Comparison of ENCODE assay signal across 20 cellular contexts in the genomic region with DNA sequence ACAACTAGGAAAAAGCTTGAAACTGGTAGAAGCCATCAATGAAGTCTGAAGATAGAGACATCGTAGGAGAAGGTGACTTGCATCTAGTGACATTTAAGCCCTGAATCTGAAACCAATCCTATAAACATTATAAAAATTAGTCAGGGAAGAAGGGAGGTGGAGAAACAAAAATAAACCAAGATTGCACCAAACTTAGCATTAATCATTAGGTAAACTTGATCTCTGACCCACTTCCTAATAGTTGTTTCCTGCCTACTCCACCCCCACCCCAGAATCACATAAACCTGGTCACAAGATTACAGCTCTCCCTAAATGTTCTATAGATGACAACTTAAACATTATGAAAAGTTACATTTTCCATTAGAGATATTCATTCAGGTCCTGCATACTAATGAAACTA. TPM values are rescaled to one million over a fixed set of nuclear protein-coding genes. Genes with fewer than 3 reads are reported as not detected.
"Had no signal": no experiment of that assay in that cellular context is flagged by ENCODE, and none has a peak within 500 bp of the region (broad histone marks: within the 10 kb centered on the region; RNA-seq: fewer than 3 reads in every experiment).

No MANE protein-coding gene starts in this region.

- H3K27me3 ChIP-seq: ascending aorta, esophagus squamous epithelium, heart left ventricle, left lung, spleen, thyroid gland had no signal

- H3K9me3 ChIP-seq: ascending aorta, esophagus squamous epithelium, heart left ventricle, left lung, spleen, thyroid gland had no signal

- H3K36me3 ChIP-seq: ascending aorta, esophagus squamous epithelium, heart left ventricle, left lung, spleen, thyroid gland had no signal

- H3K4me3 Mint-ChIP-seq: activated CD4-positive, alpha-beta T cell treated with anti-CD3 and anti-CD28 coated beads, Interleukin-2, amount 10 ng/mL, durations not matched to agents 24 days and 14 days; activated naive CD4-positive, alpha-beta T cell treated with anti-CD3 and anti-CD28 coated beads, Interleukin-2, amount 50 U/mL, for 24 hours; dendritic cell treated with granulocyte-macrophage colony-stimulating factor and Interleukin-4, amounts not matched to agents 40 ng/mL and 50 ng/mL, for 4 days had no signal

- H3K79me2 ChIP-seq: parathyroid adenoma had no signal

- H3K4me1 Mint-ChIP-seq: activated CD4-positive, alpha-beta T cell treated with anti-CD3 and anti-CD28 coated beads, Interleukin-2, amount 10 ng/mL, durations not matched to agents 24 days and 14 days; activated naive CD4-positive, alpha-beta T cell treated with anti-CD3 and anti-CD28 coated beads, Interleukin-2, amount 50 U/mL, for 24 hours had no signal

- ATAC-seq: heart left ventricle, left lung, sciatic nerve had no signal

- H3K4me1 ChIP-seq: ascending aorta, esophagus squamous epithelium, heart left ventricle, left lung, parathyroid adenoma, spleen, thyroid gland had no signal

- H3K9me3 Mint-ChIP-seq: activated CD4-positive, alpha-beta T cell treated with anti-CD3 and anti-CD28 coated beads, Interleukin-2, amount 10 ng/mL, durations not matched to agents 24 days and 14 days; activated naive CD4-positive, alpha-beta T cell treated with anti-CD3 and anti-CD28 coated beads, Interleukin-2, amount 50 U/mL, for 24 hours; dendritic cell treated with granulocyte-macrophage colony-stimulating factor and Interleukin-4, amounts not matched to agents 40 ng/mL and 50 ng/mL, for 4 days had no signal

- H3K27ac Mint-ChIP-seq: activated CD4-positive, alpha-beta T cell treated with anti-CD3 and anti-CD28 coated beads, Interleukin-2, amount 10 ng/mL, durations not matched to agents 24 days and 14 days; activated naive CD4-positive, alpha-beta T cell treated with anti-CD3 and anti-CD28 coated beads, Interleukin-2, amount 50 U/mL, for 24 hours; dendritic cell treated with granulocyte-macrophage colony-stimulating factor and Interleukin-4, amounts not matched to agents 40 ng/mL and 50 ng/mL, for 4 days had no signal

- H3K27ac ChIP-seq: ascending aorta, esophagus squamous epithelium, heart left ventricle, left lung, parathyroid adenoma, spleen, thyroid gland had no signal

- H3K27me3 Mint-ChIP-seq: activated CD4-positive, alpha-beta T cell treated with anti-CD3 and anti-CD28 coated beads, Interleukin-2, amount 10 ng/mL, durations not matched to agents 24 days and 14 days; activated naive CD4-positive, alpha-beta T cell treated with anti-CD3 and anti-CD28 coated beads, Interleukin-2, amount 50 U/mL, for 24 hours; dendritic cell treated with granulocyte-macrophage colony-stimulating factor and Interleukin-4, amounts not matched to agents 40 ng/mL and 50 ng/mL, for 4 days had no signal

- H3K9ac ChIP-seq: parathyroid adenoma had no signal

- DNase-seq: activated CD4-positive, alpha-beta T cell treated with anti-CD3 and anti-CD28 coated beads, Interleukin-2, amount 10 ng/mL, durations not matched to agents 24 days and 14 days; activated CD8-positive, alpha-beta memory T cell treated with anti-CD3 and anti-CD28 coated beads, Interleukin-2, amount 50 U/mL, for 4 hours; activated gamma-delta T cell; effector CD8-positive, alpha-beta T cell; esophagus squamous epithelium; heart left ventricle; left lung; spleen; stimulated activated CD8-positive, alpha-beta memory T cell treated with anti-CD3 and anti-CD28 coated beads, Interleukin-4, amount 100 ng/mL, for 48 hours; stimulated activated naive CD4-positive, alpha-beta T cell; thyroid gland had no signal

- H2AFZ ChIP-seq: parathyroid adenoma had no signal

- H3K36me3 Mint-ChIP-seq: activated naive CD4-positive, alpha-beta T cell treated with anti-CD3 and anti-CD28 coated beads, Interleukin-2, amount 50 U/mL, for 24 hours had no signal

- H3K4me3 ChIP-seq: ascending aorta, esophagus squamous epithelium, heart left ventricle, left lung, spleen, thyroid gland had no signal

RNA-seq across cellular contexts. Expression of a gene that starts 40.4 kb away (rescaled TPM):
- total RNA-seq: activated CD4-positive, alpha-beta T cell treated with anti-CD3 and anti-CD28 coated beads, Interleukin-2, amount 10 ng/mL, durations not matched to agents 24 days and 14 days; ascending aorta; esophagus squamous epithelium; frontal cortex; mononuclear cell; T-helper 1 cell treated with Interleukin-12 subunit alpha and Interleukin-12 subunit beta and Interleukin-4 antibody, amounts not matched to agents 30 ng/mL and 1 ng/mL, for 36 hours; ureter had no signal

RNA-seq across cellular contexts. Expression of a gene that starts 40.5 kb away (rescaled TPM):
- total RNA-seq: activated CD4-positive, alpha-beta T cell treated with anti-CD3 and anti-CD28 coated beads, Interleukin-2, amount 10 ng/mL, durations not matched to agents 24 days and 14 days; ascending aorta; T-helper 1 cell treated with Interleukin-12 subunit alpha and Interleukin-12 subunit beta and Interleukin-4 antibody, amounts not matched to agents 30 ng/mL and 1 ng/mL, for 36 hours had no signal
